15 cellular contexts compared by ENCODE assay signal in the genomic region with DNA sequence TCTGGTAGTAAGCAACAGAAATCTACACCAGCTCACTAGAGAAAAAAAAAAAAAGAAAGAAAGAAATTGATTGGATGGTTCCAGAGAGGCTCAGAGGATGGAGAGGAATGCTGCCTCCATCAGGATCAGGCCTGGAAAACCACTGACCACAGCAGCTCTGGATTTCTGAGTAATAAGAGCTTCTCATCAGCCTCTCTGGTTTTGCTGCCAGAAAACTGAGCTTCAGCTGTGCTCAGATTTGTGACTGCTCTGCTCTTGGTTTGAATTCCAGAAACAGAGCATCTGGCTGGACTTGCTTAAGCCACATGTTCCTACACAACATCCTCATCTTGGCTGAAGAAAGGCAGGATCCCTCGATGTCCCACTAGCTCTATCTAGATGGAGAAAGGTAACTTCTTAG. TPM values are rescaled to one million over a fixed set of nuclear protein-coding genes. Genes with fewer than 3 reads are reported as not detected.
"Had no signal": no experiment of that assay in that cellular context is flagged by ENCODE, and none has a peak within 500 bp of the region (broad histone marks: within the 10 kb centered on the region; RNA-seq: fewer than 3 reads in every experiment).

No MANE protein-coding gene starts in this region.

- H3K27me3 ChIP-seq: ascending aorta, gastrocnemius medialis, left lung, ovary, uterus had no signal

- ATAC-seq: activated CD4-positive, alpha-beta T cell treated with anti-CD3 and anti-CD28 coated beads for 36 hours; gastrocnemius medialis; heart right ventricle; left lung; stimulated activated naive CD8-positive, alpha-beta T cell treated with anti-CD3 and anti-CD28 coated beads, Interleukin-15, amount 100 ng/mL, for 72 hours had no signal

- H3K36me3 ChIP-seq: ascending aorta, cardiac muscle cell, esophagus muscularis mucosa, gastrocnemius medialis, heart right ventricle, left lung, ovary, uterus had no signal

- DNase-seq: activated CD4-positive, alpha-beta memory T cell treated with anti-CD3 and anti-CD28 coated beads, Interleukin-2, amount 10 ng/mL, durations not matched to agents 7 days and 5 days; activated CD4-positive, alpha-beta T cell treated with anti-CD3 and anti-CD28 coated beads for 36 hours; activated naive CD4-positive, alpha-beta T cell; gastrocnemius medialis; heart right ventricle; left lung; ovary; stimulated activated CD4-positive, alpha-beta T cell treated with anti-CD3 and anti-CD28 coated beads, Interleukin-15, amount 100 ng/mL, for 24 hours; stimulated activated CD4-positive, alpha-beta T cell treated with anti-CD3 and anti-CD28 coated beads, Interleukin-4, amount 100 ng/mL, for 24 hours; stimulated activated naive CD8-positive, alpha-beta T cell treated with anti-CD3 and anti-CD28 coated beads, Interleukin-15, amount 100 ng/mL, for 72 hours; uterus had no signal

- H3K27ac ChIP-seq: ascending aorta, cardiac muscle cell, esophagus muscularis mucosa, gastrocnemius medialis, heart right ventricle, left lung, ovary, uterus, VCaP had no signal

- H3K4me3 ChIP-seq: ascending aorta, cardiac muscle cell, esophagus muscularis mucosa, gastrocnemius medialis, heart right ventricle, left lung, ovary, uterus had no signal

- H3K4me1 ChIP-seq: ascending aorta, esophagus muscularis mucosa, gastrocnemius medialis, heart right ventricle, left lung, uterus had no signal

- H3K9me3 ChIP-seq: ascending aorta, gastrocnemius medialis, heart right ventricle, left lung, ovary, uterus had no signal

RNA-seq across cellular contexts. Expression of a gene that starts 25.9 kb away (rescaled TPM):
- total RNA-seq: activated CD4-positive, alpha-beta memory T cell treated with anti-CD3 and anti-CD28 coated beads, Interleukin-2, amount 10 ng/mL, durations not matched to agents 7 days and 5 days; activated CD4-positive, alpha-beta T cell treated with anti-CD3 and anti-CD28 coated beads for 36 hours had no signal
